Comparison of ENCODE assay signal across 7 cellular contexts in genomic region chr11:7020183-7020917, GRCh38. TPM values are rescaled to one million over a fixed set of nuclear protein-coding genes. Genes with fewer than 3 reads are reported as not detected.
DNase-seq lines count a peak whose midpoint lies in the region; ATAC-seq and TF ChIP-seq lines count a peak whose summit lies in the region.

NLRP14 (plus strand) TSS chr11:7020479; CDS start chr11:7038587, 18,108 bp downstream.
ZNF214 (minus strand) TSS chr11:7020346; CDS start chr11:7002835, 17,511 bp downstream.

- no peaks in the 10 kb centered on the region for H3K36me3 ChIP-seq in stomach

- peaks cover 0 to 6% (median 0%) of the 10 kb centered on the region in 3 donors for H3K27me3 ChIP-seq in stomach

- peak within 1 kb of the TSS; percentile 22 to 83 (median 78) for H3K27ac ChIP-seq in stomach

- TF ChIP-seq CTCF in stomach (IDR thresholded peaks at IDR 0.05) = no peak

- peak; percentile 80 for DNase-seq in HT1080 (ENCODE audit: low read depth)
- DNase-seq in SHP77 (lab: John Stamatoyannopoulos, UW) = peak; percentile 61 to 77
- peak; percentile 96 for DNase-seq in ecto neural progenitor cell (ENCODE audit: low spot score)
- DNase-seq in left lobe of liver (ENCODE audit: low spot score) = peak; percentile 96
- peak; percentile 91 for DNase-seq in stomach
- no peak for DNase-seq in effector CD4-positive, alpha-beta T cell

- no peak for TF ChIP-seq EP300 in stomach (IDR thresholded peaks at IDR 0.05)

- H3K4me3 ChIP-seq in stomach = peak within 1 kb of the TSS; percentile 52 to 68 (median 66)

- intact Hi-C loops in stomach (cut with DNase I; ENCODE audit: low total_unique reads) = no loop called here

- 1 to 4% (median 4%) methylated on average over 40 to 47 of the region's 47 CpGs for WGBS in stomach, 5 donors

- no peaks in the 10 kb centered on the region for H3K9me3 ChIP-seq in stomach

- ATAC-seq in left lobe of liver = peak; percentile 98

- peaks cover 0 to 18% (median 17%) of the 10 kb centered on the region in 4 donors for H3K4me1 ChIP-seq in stomach

- TF ChIP-seq POLR2A in GM15510 (IDR thresholded peaks at IDR 0.05; ENCODE audit: borderline replicate concordance, extremely low read depth, insufficient read length) (peak; percentile 27), stomach (IDR thresholded peaks at IDR 0.05) (no peak)

RNA-seq across cellular contexts. Expression of gene NLRP14, which starts in this region (rescaled TPM):
- not detected in 2 replicates for total RNA-seq in HT1080 (2014; rRNA removed; shearing (Covaris generic))
- polyA plus RNA-seq in HT1080 (2015; cell fraction: cytosol; rRNA removed) = 0.01 TPM in 1 of 2 replicates, not detected in the other
- not detected in 2 replicates for polyA plus RNA-seq in HT1080 (2015; cell fraction: nucleus; rRNA removed)
- total RNA-seq in left lobe of liver (0.10 TPM), stomach (under 1 TPM in 1 of 5 donors, not detected in 4; 0.18 TPM)
- polyA plus RNA-seq in stomach = not detected

RNA-seq across cellular contexts. Expression of gene ZNF214, which starts in this region (rescaled TPM):
- total RNA-seq in HT1080 (2014; rRNA removed; shearing (Covaris generic)) = 0.03 TPM in 1 of 2 replicates, not detected in the other
- polyA plus RNA-seq in HT1080 (2015; cell fraction: cytosol; rRNA removed) = 1.4 and 2.6 TPM in 2 replicates
- 1.2 and 1.7 TPM in 2 replicates for polyA plus RNA-seq in HT1080 (2015; cell fraction: nucleus; rRNA removed)
- 1.8 TPM for total RNA-seq in left lobe of liver
- 1 to 10 TPM in 1 of 5 donors, under 1 TPM in 2, not detected in 2; 0.58 to 4.0 (median 0.87) TPM for total RNA-seq in stomach
- polyA plus RNA-seq in stomach = under 1 TPM; 0.37 to 0.63 (median 0.61) TPM
